ENCODE assay signal across 10 cellular contexts in the genomic region with DNA sequence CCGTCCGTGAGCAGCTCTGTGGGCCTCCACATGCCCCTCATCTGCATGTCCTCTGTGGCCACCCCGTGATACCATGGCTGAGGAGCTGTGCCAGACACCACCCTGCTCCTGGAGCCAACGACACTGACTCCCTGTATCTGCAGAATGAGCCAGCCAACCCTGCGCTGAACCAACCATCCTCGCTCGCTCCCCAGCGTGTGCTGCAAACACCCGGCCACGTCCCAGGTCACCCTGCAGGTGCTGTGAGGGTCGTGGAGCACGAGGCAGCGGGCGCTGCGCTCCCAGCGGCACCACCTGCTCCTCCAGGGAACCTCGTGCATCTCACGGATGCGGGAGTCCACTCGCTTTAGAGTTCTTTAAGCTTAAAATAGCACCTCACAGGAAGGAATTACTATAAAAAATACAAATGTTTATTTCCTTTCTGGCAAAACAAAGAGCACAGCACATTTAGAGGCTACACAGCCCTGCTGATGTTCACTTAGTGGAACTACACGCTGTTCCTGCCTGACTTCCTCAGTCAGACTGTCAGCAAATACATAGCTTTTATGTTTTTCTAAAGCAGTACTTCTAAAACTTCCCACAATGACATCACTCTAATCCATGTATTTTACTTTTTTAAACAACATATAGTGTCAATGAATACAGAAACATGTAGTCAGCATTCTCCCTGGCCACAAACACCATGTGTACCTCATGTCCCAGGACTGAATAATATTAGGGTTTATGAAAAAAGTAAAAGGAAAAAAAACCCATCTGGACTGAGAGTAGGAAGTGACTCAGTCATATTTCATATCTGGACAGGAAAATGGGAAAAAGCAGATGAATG. TPM values are rescaled to one million over a fixed set of nuclear protein-coding genes. Genes with fewer than 3 reads are reported as not detected.
A peak's percentile ranks its signal among the peaks of the same experiment; 100 is the strongest.
DNase-seq lines count a peak whose midpoint lies in the region; ATAC-seq and TF ChIP-seq lines count a peak whose summit lies in the region.
"Had no signal": no experiment of that assay in that cellular context is flagged by ENCODE, and none has a peak within 500 bp of the region (broad histone marks: within the 10 kb centered on the region; RNA-seq: fewer than 3 reads in every experiment).

No MANE protein-coding gene starts in this region.

- peak overlapping the region; percentile 56 to 79 (median 68) for H3K27ac ChIP-seq in heart left ventricle

- no peak for TF ChIP-seq POLR2A in heart left ventricle (IDR thresholded peaks at IDR 0.05)

- intact Hi-C loops in heart left ventricle (cut with DNase I), result loop anchor here in 3 of 10 donors (5.0 to 10.0 kb wide), 3 partner anchors 37 to 59 kb away; a partner anchor contains a TSS

- no peak for TF ChIP-seq CTCF in heart left ventricle (IDR thresholded peaks at IDR 0.05)

- 32 to 64% (median 45%) methylated on average over 21 of the region's 21 CpGs for WGBS in heart left ventricle, 4 donors

- H3K4me3 ChIP-seq in heart left ventricle, result peak overlapping the region in 8 of 12 donors; percentile 10 to 32 (median 25)

- peaks cover 0 to 19% (median 13%) of the 10 kb centered on the region in 9 donors for H3K36me3 ChIP-seq in heart left ventricle

- no peaks in the 10 kb centered on the region for H3K27me3 ChIP-seq in heart left ventricle

- DNase-seq in EH (ENCODE audit: low read depth) (peak; percentile 76), amniotic epithelial cell (ENCODE audit: low read depth) (peak; percentile 74), heart left ventricle (no peak), pulmonary artery endothelial cell (ENCODE audit: low read depth, low spot score) (peak; percentile 71), amniotic stem cell (lab: John Stamatoyannopoulos, UW) (no peak), NCI-H146 (lab: John Stamatoyannopoulos, UW) (no peak)
- DNase-seq in stimulated activated CD4-positive, alpha-beta T cell treated with anti-CD3 and anti-CD28 coated beads, Interleukin-2, amount 100 ng/mL, for 48 hours, result no peak
- DNase-seq: NCI-H1092 had no signal

- peaks cover 3 to 49% (median 27%) of the 10 kb centered on the region in 12 donors for H3K4me1 ChIP-seq in heart left ventricle

- peak; percentile 50 to 83 (median 69) for ATAC-seq in heart left ventricle
- no peak for ATAC-seq in HG03196 (IDR thresholded peaks at IDR 0.05; ENCODE audit: unreplicated experiment)
- ATAC-seq: HCT116 had no signal

- no peaks in the 10 kb centered on the region for H3K9me3 ChIP-seq in heart left ventricle

RNA-seq across cellular contexts. Expression of a gene that starts 43.5 kb away (rescaled TPM):
- total RNA-seq in heart left ventricle (100 to 1,000 TPM in 7 of 9 donors, 10 to 100 TPM in 2; 70.7 to 194 (median 116) TPM), pulmonary artery endothelial cell (26.1 and 28.4 TPM in 2 replicates)
- 100 to 1,000 TPM in 1 of 2 donors, 10 to 100 TPM in 1; 82.4 to 263 TPM for polyA plus RNA-seq in heart left ventricle

RNA-seq across cellular contexts. Expression of a gene that starts 52.0 kb away (rescaled TPM):
- total RNA-seq in heart left ventricle (100 to 1,000 TPM in 1 of 9 donors, 10 to 100 TPM in 8; 55.5 to 130 (median 71.9) TPM), pulmonary artery endothelial cell (26.3 and 28.2 TPM in 2 replicates)
- polyA plus RNA-seq in heart left ventricle, result 10 to 100 TPM; 20.0 to 28.8 TPM

RNA-seq across cellular contexts. Expression of a gene that starts 57.2 kb away (rescaled TPM):
- 10 to 100 TPM in 6 of 9 donors, 1 to 10 TPM in 3; 9.2 to 18.4 (median 16.4) TPM for total RNA-seq in heart left ventricle
- polyA plus RNA-seq in heart left ventricle, result 10 to 100 TPM in 1 of 2 donors, 1 to 10 TPM in 1; 6.4 to 10.5 TPM
- total RNA-seq in pulmonary artery endothelial cell, result 6.4 and 9.2 TPM in 2 replicates

Comparison
In these comparisons a context has a peak if more than half of its experiments do, and no peak if none do; other contexts are left out.
1. DNase-seq: peak in EH (single experiment), amniotic epithelial cell (single experiment) and pulmonary artery endothelial cell (single experiment); none in heart left ventricle (0 of 5), stimulated activated CD4-positive, alpha-beta T cell treated with anti-CD3 and anti-CD28 coated beads, Interleukin-2, amount 100 ng/mL, for 48 hours (0 of 2), amniotic stem cell (single experiment) and NCI-H146 (single experiment).